ENCODE assay signal across 21 cellular contexts in genomic region chr1:90580176-90580575, GRCh38.
DNase-seq lines count a peak whose midpoint lies in the region; ATAC-seq, FAIRE-seq and TF ChIP-seq lines count a peak whose summit lies in the region.
"Had no signal": no experiment of that assay in that cellular context is flagged by ENCODE, and none has a peak within 500 bp of the region (broad histone marks: within the 10 kb centered on the region; RNA-seq: fewer than 3 reads in every experiment).

No MANE protein-coding gene starts in this region.

- no peak for FAIRE-seq in GM12891 (lab: Jason Lieb, UNC)
- FAIRE-seq: endothelial cell of umbilical vein had no signal

- ATAC-seq in HCT116 (peak; percentile 60), foreskin keratinocyte (peak; percentile 79)
- ATAC-seq: activated CD8-positive, alpha-beta T cell treated with anti-CD3 and anti-CD28 coated beads for 36 hours; left cardiac atrium had no signal

- CTCF ChIA-PET in A673 (lab: Charles Lee) (no interaction called here), HCT116 (lab: Charles Lee) (interaction anchor here (1.0 to 2.1 kb wide), 4 partner anchors 18 to 585 kb away, joined by 3 to 18 read pairs (median 5); no protein-coding TSS in a partner anchor)

- WGBS in thyroid gland, 2 donors = 76 to 77% methylated on average over 3 of the region's 3 CpGs

- peak; percentile 19 for DNase-seq in A673 (ENCODE audit: low spot score)
- no peak for DNase-seq in HCT116 (ENCODE audit: low read depth, low spot score)
- DNase-seq in NCI-H510A (lab: John Stamatoyannopoulos, UW) = peak; percentile 14
- peak; percentile 34 to 68 for DNase-seq in foreskin keratinocyte
- no peak for DNase-seq in NCI-H446 treated with DMSO at 0.1 percent for 48 hours (lab: John Stamatoyannopoulos, UW)
- DNase-seq in GM12891 (ENCODE audit: insufficient read length, low spot score) = no peak
- no peak for DNase-seq in right atrium auricular region (ENCODE audit: low spot score)
- no peak for DNase-seq in thyroid gland
- DNase-seq: activated CD4-positive, CD25-positive, alpha-beta regulatory T cell treated with anti-CD3 and anti-CD28 coated beads, Interleukin-2, amount 50 U/mL, for 72 hours; activated CD8-positive, alpha-beta T cell treated with anti-CD3 and anti-CD28 coated beads for 36 hours; activated naive CD8-positive, alpha-beta T cell treated with anti-CD3 and anti-CD28 coated beads, Interleukin-2, amount 10 ng/mL, durations not matched to agents 7 days and 5 days; left cardiac atrium; mesendoderm; naive B cell; NCI-H1694; NCI-H226; Peyer's patch; uterus had no signal

- TF ChIP-seq RAD21 in HCT116 (IDR thresholded peaks at IDR 0.05; ENCODE audit: low read depth) = no peak

- no peaks in the 10 kb centered on the region for H4K20me1 ChIP-seq in HCT116 (ENCODE audit: insufficient read depth)
- H4K20me1 ChIP-seq: BLaER1 had no signal

- RAD21 ChIA-PET in HCT116 (lab: Charles Lee; ENCODE audit: low non-redundant PET in 1 of 2, low total read pairs in 2 of 2, uncharacterized antibody in 2 of 2, unreplicated experiment in 2 of 2) = no interaction called here

- BruUV-seq in A673 (replicated peaks; lab: Mats Ljungman, UMichigan) (no TSS peak), HCT116 (replicated peaks; lab: Mats Ljungman, UMichigan) (no TSS peak)

- no peak overlapping the region for H3K4me2 ChIP-seq in HCT116 (ENCODE audit: low read length)
- H3K4me2 ChIP-seq: BLaER1 had no signal

- H2AFZ ChIP-seq in HCT116 (ENCODE audit: low read depth, low read length, poor library complexity, severe bottlenecking) = no peak overlapping the region

- intact Hi-C loops in A673 (cut with micrococcal nuclease; ENCODE audit: unreplicated experiment) (loop anchor here (2.0 kb wide), 1 partner anchor 447 kb away; no protein-coding TSS in a partner anchor), HCT116 (cut with micrococcal nuclease) (no loop called here), thyroid gland (cut with DNase I) (no loop called here)

- H3K27me3 ChIP-seq in A673 (replicated peaks; ENCODE audit: insufficient read depth, low read depth, low read length, poor library complexity) (no peaks in the 10 kb centered on the region), HCT116 (ENCODE audit: insufficient read depth, low read length) (peaks cover 26% of the 10 kb centered on the region), foreskin keratinocyte (peaks cover 3% of the 10 kb centered on the region), right atrium auricular region (no peaks in the 10 kb centered on the region), thyroid gland (no peaks in the 10 kb centered on the region)
- H3K27me3 ChIP-seq: BLaER1, Peyer's patch, SJSA1, uterus had no signal

- H3K36me3 ChIP-seq in A673 (ENCODE audit: insufficient read depth, low read length, poor library complexity, severe bottlenecking) (no peaks in the 10 kb centered on the region), HCT116 (ENCODE audit: control insufficient read depth in 1 of 2, insufficient read depth in 2 of 2, low read length in 2 of 2) (no peaks in the 10 kb centered on the region), right atrium auricular region (no peaks in the 10 kb centered on the region), thyroid gland (no peaks in the 10 kb centered on the region)
- H3K36me3 ChIP-seq: BLaER1, Peyer's patch, SJSA1, uterus had no signal

- TF ChIP-seq CTCF in A673 (conservative IDR thresholded peaks at IDR 0.05; ENCODE audit: low read depth, low read length) = no peak
- TF ChIP-seq CTCF in HCT116 (IDR thresholded peaks at IDR 0.05 in 2 of 3, conservative IDR thresholded peaks at IDR 0.05 in 1 of 3; ENCODE audit: borderline replicate concordance in 1 of 3, insufficient read depth in 1 of 3, low read depth in 2 of 3, low read length in 2 of 3) = peak in 1 of 3 experiments; percentile 6; a peak in 1 of 6 replicates
- peak; percentile 22 for TF ChIP-seq CTCF in foreskin keratinocyte (conservative IDR thresholded peaks at IDR 0.05)
- TF ChIP-seq CTCF in right atrium auricular region (IDR thresholded peaks at IDR 0.05) = no peak
- no peak for TF ChIP-seq CTCF in thyroid gland (IDR thresholded peaks at IDR 0.05)

- H3K27ac ChIP-seq in A673 (ENCODE audit: low read depth, low read length, poor library complexity, severe bottlenecking) = no peak overlapping the region
- H3K27ac ChIP-seq in HCT116 (ENCODE audit: low read depth, low read length) = no peak overlapping the region
- no peak overlapping the region for H3K27ac ChIP-seq in foreskin keratinocyte
- H3K27ac ChIP-seq in right atrium auricular region = no peak overlapping the region
- no peak overlapping the region for H3K27ac ChIP-seq in thyroid gland
- H3K27ac ChIP-seq: BLaER1, Peyer's patch, SJSA1, uterus had no signal

- H3K9me2 ChIP-seq in HCT116 (ENCODE audit: insufficient read depth) = no peaks in the 10 kb centered on the region

- TF ChIP-seq POLR2A in HCT116 (IDR thresholded peaks at IDR 0.05; ENCODE audit: borderline replicate concordance, extremely low read depth, insufficient read depth, insufficient read length) (no peak), GM12891 (IDR thresholded peaks at IDR 0.05; ENCODE audit: low read depth, low read length) (no peak), thyroid gland (IDR thresholded peaks at IDR 0.05) (no peak)

- H3K79me2 ChIP-seq in HCT116 (ENCODE audit: insufficient read depth, low read length) = no peaks in the 10 kb centered on the region

- H3K4me3 ChIP-seq in A673 (ENCODE audit: low read depth, low read length, poor library complexity, severe bottlenecking) (no peak overlapping the region), HCT116 (replicated peaks in 1 of 2; ENCODE audit: low read depth in 1 of 2, low read length in 2 of 2) (no peak overlapping the region), right atrium auricular region (no peak overlapping the region), thyroid gland (replicated peaks in 1 of 3) (no peak overlapping the region)
- H3K4me3 ChIP-seq: BLaER1, Peyer's patch, SJSA1, uterus had no signal

- H3K9me3 ChIP-seq in A673 (ENCODE audit: low read depth, low read length, poor library complexity, severe bottlenecking) (no peaks in the 10 kb centered on the region), HCT116 (ENCODE audit: control insufficient read depth in 1 of 2, insufficient read depth in 1 of 2, low read depth in 1 of 2, low read length in 2 of 2) (no peaks in the 10 kb centered on the region), right atrium auricular region (no peaks in the 10 kb centered on the region), thyroid gland (no peaks in the 10 kb centered on the region)
- H3K9me3 ChIP-seq: BLaER1, Peyer's patch, SJSA1, uterus had no signal

- peaks cover 3% of the 10 kb centered on the region for H3K4me1 ChIP-seq in A673 (ENCODE audit: insufficient read depth, low read length, poor library complexity, severe bottlenecking)
- H3K4me1 ChIP-seq in HCT116 (ENCODE audit: control insufficient read depth in 1 of 2, insufficient read depth in 2 of 2, low read length in 2 of 2) = no peaks in the 10 kb centered on the region
- no peaks in the 10 kb centered on the region for H3K4me1 ChIP-seq in foreskin keratinocyte
- no peaks in the 10 kb centered on the region for H3K4me1 ChIP-seq in right atrium auricular region
- H3K4me1 ChIP-seq in thyroid gland = no peaks in the 10 kb centered on the region
- H3K4me1 ChIP-seq: BLaER1, Peyer's patch, SJSA1, uterus had no signal

- no peak overlapping the region for H3K9ac ChIP-seq in HCT116 (ENCODE audit: low read length)
- H3K9ac ChIP-seq: BLaER1 had no signal

- POLR2A ChIA-PET in A673 (lab: Charles Lee; ENCODE audit: low non-redundant PET) = no interaction called here
- POLR2A ChIA-PET in HCT116 (lab: Charles Lee) = no interaction called here

TF ChIP-seq in HCT116, 20 proteins besides CTCF, POLR2A, EP300 and RAD21:
- TF ChIP-seq ATF3 (IDR thresholded peaks at IDR 0.05) (no peak), ZNF274 (IDR thresholded peaks at IDR 0.05; ENCODE audit: low read depth, low read length) (no peak), ZFX (IDR thresholded peaks at IDR 0.05) (no peak)

TF ChIP-seq in GM12891, 5 proteins besides CTCF, POLR2A, EP300 and RAD21:
- TF ChIP-seq POLR2AphosphoS5 (IDR thresholded peaks at IDR 0.05; ENCODE audit: low read depth, low read length) (no peak), PAX5 (IDR thresholded peaks at IDR 0.05; ENCODE audit: insufficient read depth, low read length, severe bottlenecking) (no peak), SPI1 (IDR thresholded peaks at IDR 0.05; ENCODE audit: low read depth, low read length) (no peak), POU2F2 (IDR thresholded peaks at IDR 0.05; ENCODE audit: low read depth, low read length) (no peak), TAF1 (IDR thresholded peaks at IDR 0.05; ENCODE audit: low read depth, low read length) (no peak)

Comparison
In these comparisons a context has a peak if more than half of its experiments do, and no peak if none do; other contexts are left out.
1. DNase-seq: peak in A673 (single experiment), NCI-H510A (single experiment) and foreskin keratinocyte (2 of 2); none in HCT116 (single experiment), NCI-H446 treated with DMSO at 0.1 percent for 48 hours (single experiment), GM12891 (single experiment), right atrium auricular region (single experiment) and thyroid gland (0 of 2).